8 cellular contexts compared by ENCODE assay signal in genomic region chr7:65981965-65982792, GRCh38. TPM values are rescaled to one million over a fixed set of nuclear protein-coding genes. Genes with fewer than 3 reads are reported as not detected.
A peak's percentile ranks its signal among the peaks of the same experiment; 100 is the strongest.
DNase-seq lines count a peak whose midpoint lies in the region; ATAC-seq and TF ChIP-seq lines count a peak whose summit lies in the region.

Gene GUSB (minus strand): TSS chr7:65982213. CDS start chr7:65982183, 30 bp downstream.

- ATAC-seq in GM19025 (IDR thresholded peaks at IDR 0.05; ENCODE audit: low read depth, unreplicated experiment) (peak; percentile 80), HG03280 (IDR thresholded peaks at IDR 0.05; ENCODE audit: unreplicated experiment) (peak; percentile 80)

- DNase-seq in AG09309 (ENCODE audit: low read depth) (peak; percentile 21), NCI-H345 treated with DMSO at 0.1 percent for 48 hours (lab: John Stamatoyannopoulos, UW; ENCODE audit: unreplicated experiment) (peak; percentile 79), caudate nucleus (lab: John Stamatoyannopoulos, UW) (peak; percentile 28 to 95 (median 86)), immature natural killer cell (peak; percentile 84 to 85 (median 85)), smooth muscle cell of the brain vasculature (ENCODE audit: low read depth, low spot score) (peak; percentile 67)
- DNase-seq in activated CD4-positive, CD25-positive, alpha-beta regulatory T cell (lab: John Stamatoyannopoulos, UW) = peak; percentile 78 to 81 (median 80)

- H3K27ac ChIP-seq in caudate nucleus (ENCODE audit: low read depth, low read length) = peak within 1 kb of the TSS; percentile 95

- H3K36me3 Mint-ChIP-seq in immature natural killer cell = no peaks in the 10 kb centered on the region

- peak within 1 kb of the TSS; percentile 53 for H3K4me3 ChIP-seq in AG09309 (ENCODE audit: control insufficient read depth, low read depth, low read length)

- H3K27ac Mint-ChIP-seq in immature natural killer cell = peak within 1 kb of the TSS; percentile 90 to 98 (median 94)

- TF ChIP-seq CTCF in AG09309 (IDR thresholded peaks at IDR 0.05; ENCODE audit: control insufficient read depth, insufficient read depth, low read depth, low read length, missing control alignments) = no peak

- no peaks in the 10 kb centered on the region for H3K9me3 Mint-ChIP-seq in immature natural killer cell

- H3K4me3 Mint-ChIP-seq in immature natural killer cell = peak within 1 kb of the TSS; percentile 87 to 94 (median 89)

- peaks cover 10 to 17% of the 10 kb centered on the region in 2 donors for H3K4me1 Mint-ChIP-seq in immature natural killer cell

- H3K27me3 Mint-ChIP-seq in immature natural killer cell (ENCODE audit: low read depth in 3 of 3) = peaks cover 0 to 6% (median 4%) of the 10 kb centered on the region in 3 donors

RNA-seq across cellular contexts. Expression of gene GUSB, which starts in this region (rescaled TPM):
- polyA plus RNA-seq in immature natural killer cell = 100 to 1,000 TPM in 1 of 3 donors, 10 to 100 TPM in 2; 75.1 to 119 (median 77.3) TPM

Comparison
In these comparisons a context has a peak if more than half of its experiments do, and no peak if none do; other contexts are left out.
1. Peak in every context shown above with its lines: DNase-seq, ATAC-seq, H3K4me3 ChIP-seq and H3K27ac ChIP-seq.
2. DNase-seq: peak in every context shown above with its lines; median percentile 86 in caudate nucleus; 85 in immature natural killer cell; 80 in activated CD4-positive, CD25-positive, alpha-beta regulatory T cell; 79 in NCI-H345 treated with DMSO at 0.1 percent for 48 hours; 67 in smooth muscle cell of the brain vasculature; 21 in AG09309.